Comparison of ENCODE assay signal across 8 cellular contexts in the genomic region with DNA sequence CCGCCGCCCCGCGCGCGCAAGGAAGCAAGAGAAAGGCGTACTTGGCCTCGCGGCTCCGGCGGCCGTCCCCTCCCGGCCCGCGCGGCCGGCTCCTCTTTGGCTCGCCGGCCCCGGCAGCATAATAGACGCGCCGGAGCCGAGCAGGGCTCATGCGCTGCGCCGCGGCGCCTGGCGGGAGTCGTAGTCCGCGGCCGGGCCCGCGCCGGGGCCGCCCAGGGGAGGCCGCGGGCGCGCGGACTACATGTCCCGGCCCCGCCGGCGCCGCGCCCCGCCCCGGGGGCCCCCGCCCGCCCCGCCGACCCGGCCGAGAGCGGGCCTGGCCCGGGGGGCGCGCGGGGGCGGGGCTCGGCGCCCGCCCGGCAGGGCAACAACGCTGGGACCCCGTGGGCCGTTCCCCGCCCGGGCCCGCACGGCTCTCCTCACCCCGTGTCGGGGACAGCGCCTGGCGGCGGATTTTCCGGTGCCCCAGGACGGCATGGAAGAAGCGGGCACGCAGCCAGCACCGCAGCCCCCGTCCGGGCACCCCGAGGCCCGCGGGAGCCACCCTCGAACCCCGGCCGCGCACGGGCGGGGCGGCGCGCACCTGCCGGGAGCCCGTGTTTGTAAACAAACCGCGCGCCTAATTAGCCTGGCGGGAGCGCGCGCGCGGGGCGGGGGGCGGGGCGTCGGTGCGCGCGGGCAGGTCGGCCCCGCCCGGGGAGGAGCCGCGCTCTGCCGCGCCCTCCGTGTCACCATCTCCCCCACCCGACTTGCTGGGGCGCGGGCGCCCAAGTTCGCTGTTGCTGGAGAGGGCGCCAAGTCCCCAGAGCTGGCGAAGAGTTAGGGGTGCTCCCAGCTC. TPM values are rescaled to one million over a fixed set of nuclear protein-coding genes. Genes with fewer than 3 reads are reported as not detected.
DNase-seq lines count a peak whose midpoint lies in the region; ATAC-seq and TF ChIP-seq lines count a peak whose summit lies in the region.

TSS of gene BRD3 (minus strand) at position 123 of the 838 bp plus-strand sequence. CDS start 14,549 bp downstream, outside the sequence.

- H3K27me3 Mint-ChIP-seq in activated T-cell treated with anti-CD3 and anti-CD28 coated beads, Interleukin-2, amount 50 U/mL, for 24 hours = peaks cover 21% of the 10 kb centered on the region

- peak within 1 kb of the TSS; percentile 90 for H3K27ac Mint-ChIP-seq in activated T-cell treated with anti-CD3 and anti-CD28 coated beads, Interleukin-2, amount 50 U/mL, for 24 hours

- H3K4me3 ChIP-seq in PC-3 (ENCODE audit: low read length) = peak within 1 kb of the TSS; percentile 89
- H3K4me3 ChIP-seq in esophagus muscularis mucosa = peak within 1 kb of the TSS; percentile 88 to 94 (median 90)

- no TSS peak for BruUV-seq in PC-3 (replicated peaks; lab: Mats Ljungman, UMichigan)

- H3K27ac ChIP-seq in PC-3 (ENCODE audit: low read length) = no peak within 1 kb of the TSS
- H3K27ac ChIP-seq in esophagus muscularis mucosa (replicated peaks in 1 of 4) = peak within 1 kb of the TSS; percentile 98 to 99 (median 98)

- H3K36me3 ChIP-seq in PC-3 (ENCODE audit: low read depth, low read length) (no peaks in the 10 kb centered on the region), esophagus muscularis mucosa (no peaks in the 10 kb centered on the region)

- peak within 1 kb of the TSS; percentile 92 for H3K4me3 Mint-ChIP-seq in activated T-cell treated with anti-CD3 and anti-CD28 coated beads, Interleukin-2, amount 50 U/mL, for 24 hours

- H3K4me1 ChIP-seq in PC-3 (ENCODE audit: insufficient read depth, low read length) (peaks cover 9% of the 10 kb centered on the region; the same call in 1 of the 2 replicates), esophagus muscularis mucosa (peaks cover 23 to 48% (median 43%) of the 10 kb centered on the region in 4 donors)

- no peak for TF ChIP-seq POLR2A in esophagus muscularis mucosa (IDR thresholded peaks at IDR 0.05; ENCODE audit: low read depth)

- TF ChIP-seq CTCF in PC-3 (conservative IDR thresholded peaks at IDR 0.05; ENCODE audit: low read depth, low read length) (no peak), esophagus muscularis mucosa (IDR thresholded peaks at IDR 0.05) (no peak)

- peak within 1 kb of the TSS; percentile 91 for H2AFZ ChIP-seq in PC-3 (ENCODE audit: low read length)

- under 1% methylated on average over 27 of the region's 131 CpGs for WGBS in esophagus muscularis mucosa

- H3F3A ChIP-seq in PC-3 (ENCODE audit: low read length, unreplicated experiment) = no peaks in the 10 kb centered on the region

- H3K9ac ChIP-seq in PC-3 (ENCODE audit: low read length) = peak within 1 kb of the TSS; percentile 83

- intact Hi-C loops in PC-3 (cut with micrococcal nuclease) (loop anchor here (1.0 to 5.0 kb wide), 3 partner anchors 31 to 69 kb away; partner anchors contain the start of genes BRD3OS and WDR5), esophagus muscularis mucosa (cut with DNase I) (loop anchor here (2.0 to 5.0 kb wide), 2 partner anchors 64 to 95 kb away; no protein-coding TSS in a partner anchor)

- ATAC-seq in GM21447 (IDR thresholded peaks at IDR 0.05; ENCODE audit: unreplicated experiment) (peak; percentile 56), PC-3 (peak; percentile 86)

- peak within 1 kb of the TSS; percentile 99 for H3K4me2 ChIP-seq in PC-3 (ENCODE audit: low read length)

- no peak for TF ChIP-seq EP300 in esophagus muscularis mucosa (IDR thresholded peaks at IDR 0.05)

- H3K9me3 Mint-ChIP-seq in activated T-cell treated with anti-CD3 and anti-CD28 coated beads, Interleukin-2, amount 50 U/mL, for 24 hours = no peaks in the 10 kb centered on the region

- CTCF ChIA-PET in PC-3 (lab: Charles Lee) = no interaction called here

- H3K27me3 ChIP-seq in PC-3 (ENCODE audit: low read length) (no peaks in the 10 kb centered on the region; the same call in 1 of the 2 replicates), esophagus muscularis mucosa (no peaks in the 10 kb centered on the region)

- peaks cover 41% of the 10 kb centered on the region for H3K79me2 ChIP-seq in PC-3 (ENCODE audit: low read length)

- H3K9me3 ChIP-seq in PC-3 (ENCODE audit: low read length) (no peaks in the 10 kb centered on the region), esophagus muscularis mucosa (no peaks in the 10 kb centered on the region)

- H3K36me3 Mint-ChIP-seq in activated T-cell treated with anti-CD3 and anti-CD28 coated beads, Interleukin-2, amount 50 U/mL, for 24 hours (ENCODE audit: low read depth) = peaks cover 12% of the 10 kb centered on the region

- peaks cover 31% of the 10 kb centered on the region for H3K4me1 Mint-ChIP-seq in activated T-cell treated with anti-CD3 and anti-CD28 coated beads, Interleukin-2, amount 50 U/mL, for 24 hours (ENCODE audit: low read depth)

- POLR2A ChIA-PET in PC-3 (lab: Charles Lee; ENCODE audit: unreplicated experiment) = no interaction called here

- no peaks in the 10 kb centered on the region for H4K20me1 ChIP-seq in PC-3 (ENCODE audit: low read length)

- no peaks in the 10 kb centered on the region for H3K9me2 ChIP-seq in PC-3 (replicated peaks; ENCODE audit: low read length)

- DNase-seq in DMS 273 treated with DMSO at 0.1 percent for 48 hours (lab: John Stamatoyannopoulos, UW) (peak; percentile 32), HuH-7 (ENCODE audit: low spot score) (peak; percentile 93), PC-3 (peak; percentile 85), esophagus muscularis mucosa (ENCODE audit: extremely low spot score) (no peak), myocyte (ENCODE audit: low read depth) (peak; percentile 91)
- DNase-seq in activated T-cell treated with anti-CD3 and anti-CD28 coated beads, Interleukin-2, amount 50 U/mL, for 24 hours = peak; percentile 87
- peak; percentile 54 to 83 for DNase-seq in stimulated activated CD8-positive, alpha-beta memory T cell treated with anti-CD3 and anti-CD28 coated beads, Interleukin-7, amount 100 ng/mL, for 4 hours (ENCODE audit: low read depth in 2 of 2)

RNA-seq across cellular contexts. Expression of gene BRD3, which starts in this region (rescaled TPM):
- total RNA-seq in PC-3 (2014; rRNA removed) (4.4 and 5.5 TPM in 2 replicates), esophagus muscularis mucosa (10 to 100 TPM; 30.0 to 38.2 (median 33.3) TPM), myocyte (14.2 and 19.0 TPM in 2 replicates)
- 19.3 TPM for polyA plus RNA-seq in myocyte (2012)
